In the genomic region with DNA sequence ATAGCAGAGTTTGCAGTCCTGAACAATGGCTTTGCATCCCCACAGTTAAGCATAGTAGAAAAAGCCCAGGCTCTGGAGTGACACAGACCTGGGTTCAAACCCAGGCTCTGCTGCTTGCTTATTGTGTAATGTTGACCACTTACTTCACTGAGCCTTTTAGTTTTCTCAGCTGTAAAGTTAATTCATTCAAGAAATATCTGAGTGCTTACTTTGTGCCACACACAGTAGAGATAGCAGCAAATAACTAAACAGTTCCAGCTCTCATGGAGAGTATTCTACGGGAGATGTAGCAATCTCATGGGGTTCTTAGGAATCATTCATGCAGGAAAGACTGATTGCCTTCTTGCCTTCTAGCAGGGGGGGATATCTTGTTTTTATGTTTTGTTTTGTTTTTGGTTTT, we compare ENCODE assay signal across 25 cellular contexts.
"Had no signal": no experiment of that assay in that cellular context is flagged by ENCODE, and none has a peak within 500 bp of the region (broad histone marks: within the 10 kb centered on the region; RNA-seq: fewer than 3 reads in every experiment).

No MANE protein-coding gene starts in this region.

- H3K4me3 Mint-ChIP-seq: activated CD8-positive, alpha-beta T cell treated with anti-CD3 and anti-CD28 coated beads for 36 hours; activated naive CD8-positive, alpha-beta T cell; central memory CD8-positive, alpha-beta T cell; effector memory CD8-positive, alpha-beta T cell; memory B cell; naive thymus-derived CD4-positive, alpha-beta T cell; T-helper 17 cell; WTC11 had no signal

- H3K36me3 ChIP-seq: brain microvascular endothelial cell had no signal

- H3K4me1 Mint-ChIP-seq: central memory CD8-positive, alpha-beta T cell; memory B cell; naive thymus-derived CD4-positive, alpha-beta T cell had no signal

- DNase-seq: activated CD4-positive, alpha-beta T cell treated with anti-CD3 and anti-CD28 coated beads for 4 hours; activated CD8-positive, alpha-beta memory T cell treated with anti-CD3 and anti-CD28 coated beads, Interleukin-2, amount 50 U/mL, for 4 hours; activated CD8-positive, alpha-beta T cell treated with anti-CD3 and anti-CD28 coated beads for 36 hours; activated gamma-delta T cell; activated T-cell treated with anti-CD3 and anti-CD28 coated beads, Interleukin-2, amount 50 U/mL, for 48 hours; dermis blood vessel endothelial cell; effector memory CD8-positive, alpha-beta T cell; hypothalamus; kidney glomerular epithelial cell; left ventricle myocardium superior; mucosa of descending colon; naive thymus-derived CD4-positive, alpha-beta T cell; posterior cingulate gyrus; retina; stimulated activated CD4-positive, alpha-beta T cell treated with anti-CD3 and anti-CD28 coated beads, Interleukin-15, amount 100 ng/mL, for 24 hours; stimulated activated CD4-positive, alpha-beta T cell treated with anti-CD3 and anti-CD28 coated beads, Interleukin-4, amount 100 ng/mL, for 1 hour; stimulated activated naive CD4-positive, alpha-beta T cell treated with Interleukin-2 at 50 U/mL for 16 hours; substantia nigra; T-helper 17 cell; upper lobe of left lung had no signal

- ATAC-seq: activated CD8-positive, alpha-beta T cell treated with anti-CD3 and anti-CD28 coated beads for 36 hours; effector memory CD8-positive, alpha-beta T cell; left ventricle myocardium superior; mucosa of descending colon; naive thymus-derived CD4-positive, alpha-beta T cell; T-helper 17 cell; WTC11 had no signal

- H3K9me3 Mint-ChIP-seq: activated CD8-positive, alpha-beta T cell treated with anti-CD3 and anti-CD28 coated beads for 36 hours; central memory CD8-positive, alpha-beta T cell; effector memory CD8-positive, alpha-beta T cell; memory B cell; WTC11 had no signal

- H3K4me1 ChIP-seq: upper lobe of left lung had no signal

- H3K27me3 Mint-ChIP-seq: activated CD8-positive, alpha-beta T cell treated with anti-CD3 and anti-CD28 coated beads for 36 hours; activated naive CD8-positive, alpha-beta T cell; central memory CD8-positive, alpha-beta T cell; effector memory CD8-positive, alpha-beta T cell; memory B cell; naive thymus-derived CD4-positive, alpha-beta T cell; T-helper 17 cell had no signal

- H3K27me3 ChIP-seq: brain microvascular endothelial cell, upper lobe of left lung had no signal

- H3K9me3 ChIP-seq: mucosa of descending colon, upper lobe of left lung had no signal

- H3K27ac ChIP-seq: brain microvascular endothelial cell, upper lobe of left lung had no signal

- H3K4me3 ChIP-seq: mucosa of descending colon, upper lobe of left lung had no signal

- H3K36me3 Mint-ChIP-seq: activated naive CD8-positive, alpha-beta T cell; WTC11 had no signal

- H3K27ac Mint-ChIP-seq: activated CD8-positive, alpha-beta T cell treated with anti-CD3 and anti-CD28 coated beads for 36 hours; activated naive CD8-positive, alpha-beta T cell; memory B cell; naive thymus-derived CD4-positive, alpha-beta T cell; T-helper 17 cell; WTC11 had no signal
